Comparison of ENCODE assay signal across 1 cellular context in the genomic region with DNA sequence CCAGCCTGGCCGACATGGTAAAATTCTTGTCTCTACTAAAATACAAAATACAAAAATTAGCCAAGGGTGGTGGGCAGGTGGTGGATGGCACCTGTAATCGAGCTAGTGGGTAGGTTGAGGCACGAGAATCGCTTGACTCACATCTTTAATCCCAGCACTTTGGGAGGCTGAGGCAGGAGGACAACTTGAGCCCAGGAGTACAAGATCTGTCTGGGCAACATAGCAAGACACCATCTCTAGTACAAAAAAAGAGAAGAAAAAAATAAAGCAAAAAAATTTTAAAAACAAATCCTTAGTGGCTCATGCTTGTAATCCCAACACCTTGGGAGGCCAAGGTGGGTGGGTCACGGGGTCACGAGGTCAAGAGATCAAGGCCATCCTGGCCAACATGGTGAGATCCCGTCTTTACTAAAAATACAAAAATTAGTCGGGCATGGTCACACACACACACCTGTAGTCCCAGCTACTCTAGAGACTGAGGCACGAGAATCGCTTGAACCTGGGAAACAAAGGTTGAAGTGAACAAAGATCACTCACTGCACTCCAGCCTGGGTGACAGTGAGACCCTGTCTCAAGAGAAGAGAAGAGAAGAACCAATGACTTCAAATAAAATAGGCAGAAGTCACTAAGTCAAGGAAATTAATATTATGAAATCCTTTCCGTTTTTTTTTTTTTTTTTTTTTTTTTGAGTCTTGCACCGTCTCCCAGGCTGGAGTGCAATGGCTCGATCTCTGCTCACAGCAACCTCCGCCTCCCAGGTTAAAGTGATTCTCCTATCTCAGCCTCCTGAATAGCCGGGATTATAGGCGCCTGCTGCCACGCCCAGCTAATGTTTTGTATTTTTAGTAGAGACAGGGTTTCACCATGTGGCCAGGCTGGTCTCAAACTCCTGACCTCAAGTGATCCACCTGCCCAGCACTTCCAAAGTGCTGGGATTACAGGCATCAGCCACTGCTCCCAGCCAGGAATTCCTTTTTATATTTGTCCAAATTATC.
TF ChIP-seq lines count a peak whose summit lies in the region.

No MANE protein-coding gene starts in this region.

TF ChIP-seq in A549, 52 proteins besides CTCF, POLR2A, EP300 and RAD21 (continued from another document):
- TF ChIP-seq GATA3 (IDR thresholded peaks at IDR 0.05; ENCODE audit: borderline replicate concordance) (no peak), ZC3H11A (IDR thresholded peaks at IDR 0.05) (no peak), NPAS2 (CRISPR knock-in tag; IDR thresholded peaks at IDR 0.05; ENCODE audit: borderline replicate concordance) (no peak), CHD2 (IDR thresholded peaks at IDR 0.05; ENCODE audit: low read length, partially characterized antibody) (no peak), FOSB (CRISPR knock-in tag; IDR thresholded peaks at IDR 0.05) (no peak), ZNF302 (CRISPR knock-in tag; IDR thresholded peaks at IDR 0.05) (no peak), ZSCAN20 (CRISPR knock-in tag; IDR thresholded peaks at IDR 0.05) (no peak), TP53 (CRISPR knock-in tag; IDR thresholded peaks at IDR 0.05) (no peak), ESRRA (IDR thresholded peaks at IDR 0.05; ENCODE audit: borderline replicate concordance, low read length) (no peak)
- TF ChIP-seq, protein P1, sequence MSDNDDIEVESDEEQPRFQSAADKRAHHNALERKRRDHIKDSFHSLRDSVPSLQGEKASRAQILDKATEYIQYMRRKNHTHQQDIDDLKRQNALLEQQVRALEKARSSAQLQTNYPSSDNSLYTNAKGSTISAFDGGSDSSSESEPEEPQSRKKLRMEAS (IDR thresholded peaks at IDR 0.05): no peak
- TF ChIP-seq, protein P2, sequence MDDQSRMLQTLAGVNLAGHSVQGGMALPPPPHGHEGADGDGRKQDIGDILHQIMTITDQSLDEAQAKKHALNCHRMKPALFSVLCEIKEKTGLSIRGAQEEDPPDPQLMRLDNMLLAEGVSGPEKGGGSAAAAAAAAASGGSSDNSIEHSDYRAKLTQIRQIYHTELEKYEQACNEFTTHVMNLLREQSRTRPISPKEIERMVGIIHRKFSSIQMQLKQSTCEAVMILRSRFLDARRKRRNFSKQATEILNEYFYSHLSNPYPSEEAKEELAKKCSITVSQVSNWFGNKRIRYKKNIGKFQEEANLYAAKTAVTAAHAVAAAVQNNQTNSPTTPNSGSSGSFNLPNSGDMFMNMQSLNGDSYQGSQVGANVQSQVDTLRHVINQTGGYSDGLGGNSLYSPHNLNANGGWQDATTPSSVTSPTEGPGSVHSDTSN (IDR thresholded peaks at IDR 0.05): no peak
- TF ChIP-seq, protein P3, sequence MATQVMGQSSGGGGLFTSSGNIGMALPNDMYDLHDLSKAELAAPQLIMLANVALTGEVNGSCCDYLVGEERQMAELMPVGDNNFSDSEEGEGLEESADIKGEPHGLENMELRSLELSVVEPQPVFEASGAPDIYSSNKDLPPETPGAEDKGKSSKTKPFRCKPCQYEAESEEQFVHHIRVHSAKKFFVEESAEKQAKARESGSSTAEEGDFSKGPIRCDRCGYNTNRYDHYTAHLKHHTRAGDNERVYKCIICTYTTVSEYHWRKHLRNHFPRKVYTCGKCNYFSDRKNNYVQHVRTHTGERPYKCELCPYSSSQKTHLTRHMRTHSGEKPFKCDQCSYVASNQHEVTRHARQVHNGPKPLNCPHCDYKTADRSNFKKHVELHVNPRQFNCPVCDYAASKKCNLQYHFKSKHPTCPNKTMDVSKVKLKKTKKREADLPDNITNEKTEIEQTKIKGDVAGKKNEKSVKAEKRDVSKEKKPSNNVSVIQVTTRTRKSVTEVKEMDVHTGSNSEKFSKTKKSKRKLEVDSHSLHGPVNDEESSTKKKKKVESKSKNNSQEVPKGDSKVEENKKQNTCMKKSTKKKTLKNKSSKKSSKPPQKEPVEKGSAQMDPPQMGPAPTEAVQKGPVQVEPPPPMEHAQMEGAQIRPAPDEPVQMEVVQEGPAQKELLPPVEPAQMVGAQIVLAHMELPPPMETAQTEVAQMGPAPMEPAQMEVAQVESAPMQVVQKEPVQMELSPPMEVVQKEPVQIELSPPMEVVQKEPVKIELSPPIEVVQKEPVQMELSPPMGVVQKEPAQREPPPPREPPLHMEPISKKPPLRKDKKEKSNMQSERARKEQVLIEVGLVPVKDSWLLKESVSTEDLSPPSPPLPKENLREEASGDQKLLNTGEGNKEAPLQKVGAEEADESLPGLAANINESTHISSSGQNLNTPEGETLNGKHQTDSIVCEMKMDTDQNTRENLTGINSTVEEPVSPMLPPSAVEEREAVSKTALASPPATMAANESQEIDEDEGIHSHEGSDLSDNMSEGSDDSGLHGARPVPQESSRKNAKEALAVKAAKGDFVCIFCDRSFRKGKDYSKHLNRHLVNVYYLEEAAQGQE (IDR thresholded peaks at IDR 0.05): no peak
- TF ChIP-seq, protein P4, sequence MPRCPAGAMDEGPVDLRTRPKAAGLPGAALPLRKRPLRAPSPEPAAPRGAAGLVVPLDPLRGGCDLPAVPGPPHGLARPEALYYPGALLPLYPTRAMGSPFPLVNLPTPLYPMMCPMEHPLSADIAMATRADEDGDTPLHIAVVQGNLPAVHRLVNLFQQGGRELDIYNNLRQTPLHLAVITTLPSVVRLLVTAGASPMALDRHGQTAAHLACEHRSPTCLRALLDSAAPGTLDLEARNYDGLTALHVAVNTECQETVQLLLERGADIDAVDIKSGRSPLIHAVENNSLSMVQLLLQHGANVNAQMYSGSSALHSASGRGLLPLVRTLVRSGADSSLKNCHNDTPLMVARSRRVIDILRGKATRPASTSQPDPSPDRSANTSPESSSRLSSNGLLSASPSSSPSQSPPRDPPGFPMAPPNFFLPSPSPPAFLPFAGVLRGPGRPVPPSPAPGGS (IDR thresholded peaks at IDR 0.05): no peak
